Comparison of ENCODE assay signal across 1 cellular context in genomic region chr19:38061294-38061693, GRCh38.
TF ChIP-seq lines count a peak whose summit lies in the region.

No MANE protein-coding gene starts in this region.

TF ChIP-seq in GM23338, 12 proteins besides CTCF, POLR2A, EP300 and RAD21 (continued from another document):
- no peak for TF ChIP-seq REST (IDR thresholded peaks at IDR 0.05; ENCODE audit: unreplicated experiment)
- TF ChIP-seq EZH2phosphoT487 (IDR thresholded peaks at IDR 0.05; ENCODE audit: unreplicated experiment): no peak
- no peak for TF ChIP-seq ETS1 (IDR thresholded peaks at IDR 0.05)
- no peak for TF ChIP-seq ZNF331 (CRISPR knock-in tag; IDR thresholded peaks at IDR 0.05; ENCODE audit: low read depth)
